Comparison of ENCODE assay signal across 8 cellular contexts in the genomic region with DNA sequence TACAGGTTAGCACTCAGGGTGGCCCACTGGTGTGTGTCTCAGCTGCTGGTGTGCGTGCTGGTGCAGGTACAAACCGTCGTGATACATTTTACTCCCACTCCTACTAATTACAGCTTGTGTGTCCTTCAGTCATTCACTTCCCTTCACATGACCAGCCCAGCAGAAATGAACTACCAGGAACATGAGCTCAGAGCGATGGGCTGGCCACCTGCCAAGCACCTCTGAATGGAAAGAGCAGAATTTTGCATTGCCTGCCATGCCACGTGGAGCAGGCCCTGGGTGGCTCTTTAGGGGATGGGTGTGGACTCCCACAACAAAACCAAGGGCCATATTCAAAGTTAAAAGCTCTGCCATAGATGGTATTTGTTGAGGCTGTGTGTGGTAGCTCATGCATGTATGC. TPM values are rescaled to one million over a fixed set of nuclear protein-coding genes. Genes with fewer than 3 reads are reported as not detected.
DNase-seq lines count a peak whose midpoint lies in the region; ATAC-seq and TF ChIP-seq lines count a peak whose summit lies in the region.

No MANE protein-coding gene starts in this region.

- WGBS in gastroesophageal sphincter (ENCODE audit: low coverage in 1 of 2), 2 donors: 36% methylated on average over 4 of the region's 5 CpGs; no CpG with 5 or more reads in 1 of the 2 donors

- TF ChIP-seq EP300 in gastroesophageal sphincter (IDR thresholded peaks at IDR 0.05): no peak

- no peak for TF ChIP-seq POLR2A in gastroesophageal sphincter (IDR thresholded peaks at IDR 0.05)

- ATAC-seq in HG03565 (IDR thresholded peaks at IDR 0.05; ENCODE audit: unreplicated experiment): no peak
- no peak for ATAC-seq in HG03571 (IDR thresholded peaks at IDR 0.05; ENCODE audit: unreplicated experiment)
- no peak for ATAC-seq in gastroesophageal sphincter

- no peak overlapping the region for H3K27ac ChIP-seq in gastroesophageal sphincter

- H3K4me1 ChIP-seq in gastroesophageal sphincter: no peaks in the 10 kb centered on the region

- no peaks in the 10 kb centered on the region for H3K36me3 ChIP-seq in gastroesophageal sphincter

- POLR2A ChIA-PET in HEK293T (lab: Yijun Ruan, JAX): interaction anchor here (1.1 kb wide), 1 partner anchor 9 kb away, joined by 3 read pairs; no protein-coding TSS in a partner anchor

- CTCF ChIA-PET in HEK293T (lab: Yijun Ruan, JAX): no interaction called here

- H3K9me3 ChIP-seq in gastroesophageal sphincter: no peaks in the 10 kb centered on the region

- TF ChIP-seq CTCF in cardiac fibroblast (IDR thresholded peaks at IDR 0.05; ENCODE audit: low read depth, low read length) (no peak), gastroesophageal sphincter (IDR thresholded peaks at IDR 0.05) (no peak)

- H3K27me3 ChIP-seq in gastroesophageal sphincter: no peaks in the 10 kb centered on the region

- H3K4me3 ChIP-seq in cardiac fibroblast (replicated peaks in 1 of 2; ENCODE audit: low read depth in 2 of 2, low read length in 2 of 2) (no peak overlapping the region), gastroesophageal sphincter (no peak overlapping the region)

- peak; percentile 72 for DNase-seq in Daoy (ENCODE audit: low read depth)
- peak; percentile 34 for DNase-seq in NCI-H2107 treated with DMSO at 0.1 percent for 48 hours (lab: John Stamatoyannopoulos, UW; ENCODE audit: unreplicated experiment)
- peak; percentile 75 to 77 for DNase-seq in cardiac fibroblast (ENCODE audit: low read depth in 2 of 2)
- peak; percentile 36 for DNase-seq in myocyte (ENCODE audit: low read depth)
- no peak for DNase-seq in HEK293T (ENCODE audit: extremely low spot score)

TF ChIP-seq in HEK293T, 16 proteins besides CTCF, POLR2A, EP300 and RAD21:
- no peak for TF ChIP-seq SUZ12 (IDR thresholded peaks at IDR 0.05)
- no peak for TF ChIP-seq HDGF (IDR thresholded peaks at IDR 0.05; ENCODE audit: borderline replicate concordance)
- no peak for TF ChIP-seq FOXM1 (IDR thresholded peaks at IDR 0.05; ENCODE audit: borderline replicate concordance)
- TF ChIP-seq ARNT (IDR thresholded peaks at IDR 0.05): no peak
- TF ChIP-seq L3MBTL2 (conservative IDR thresholded peaks at IDR 0.05): no peak
- TF ChIP-seq LEF1 (IDR thresholded peaks at IDR 0.05; ENCODE audit: borderline replicate concordance): no peak
- TF ChIP-seq, protein P1, sequence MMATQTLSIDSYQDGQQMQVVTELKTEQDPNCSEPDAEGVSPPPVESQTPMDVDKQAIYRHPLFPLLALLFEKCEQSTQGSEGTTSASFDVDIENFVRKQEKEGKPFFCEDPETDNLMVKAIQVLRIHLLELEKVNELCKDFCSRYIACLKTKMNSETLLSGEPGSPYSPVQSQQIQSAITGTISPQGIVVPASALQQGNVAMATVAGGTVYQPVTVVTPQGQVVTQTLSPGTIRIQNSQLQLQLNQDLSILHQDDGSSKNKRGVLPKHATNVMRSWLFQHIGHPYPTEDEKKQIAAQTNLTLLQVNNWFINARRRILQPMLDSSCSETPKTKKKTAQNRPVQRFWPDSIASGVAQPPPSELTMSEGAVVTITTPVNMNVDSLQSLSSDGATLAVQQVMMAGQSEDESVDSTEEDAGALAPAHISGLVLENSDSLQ (IDR thresholded peaks at IDR 0.05): no peak
- TF ChIP-seq BHLHE40 (IDR thresholded peaks at IDR 0.05; ENCODE audit: borderline replicate concordance): no peak
- no peak for TF ChIP-seq ELF4 (IDR thresholded peaks at IDR 0.05)
- TF ChIP-seq FOXA1 (IDR thresholded peaks at IDR 0.05): no peak

RNA-seq across cellular contexts. Expression of gene PGM2, which starts 58.9 kb away (rescaled TPM):
- total RNA-seq in Daoy (2014; rRNA removed; shearing (Covaris generic)): 46.5 and 48.7 TPM in 2 replicates
- total RNA-seq in myocyte (7.3 and 13.2 TPM in 2 replicates), gastroesophageal sphincter (10 to 100 TPM; 19.9 to 35.6 (median 25.3) TPM)
- 6.4 TPM for polyA plus RNA-seq in myocyte (2012)
